9 cellular contexts compared by ENCODE assay signal in the genomic region with DNA sequence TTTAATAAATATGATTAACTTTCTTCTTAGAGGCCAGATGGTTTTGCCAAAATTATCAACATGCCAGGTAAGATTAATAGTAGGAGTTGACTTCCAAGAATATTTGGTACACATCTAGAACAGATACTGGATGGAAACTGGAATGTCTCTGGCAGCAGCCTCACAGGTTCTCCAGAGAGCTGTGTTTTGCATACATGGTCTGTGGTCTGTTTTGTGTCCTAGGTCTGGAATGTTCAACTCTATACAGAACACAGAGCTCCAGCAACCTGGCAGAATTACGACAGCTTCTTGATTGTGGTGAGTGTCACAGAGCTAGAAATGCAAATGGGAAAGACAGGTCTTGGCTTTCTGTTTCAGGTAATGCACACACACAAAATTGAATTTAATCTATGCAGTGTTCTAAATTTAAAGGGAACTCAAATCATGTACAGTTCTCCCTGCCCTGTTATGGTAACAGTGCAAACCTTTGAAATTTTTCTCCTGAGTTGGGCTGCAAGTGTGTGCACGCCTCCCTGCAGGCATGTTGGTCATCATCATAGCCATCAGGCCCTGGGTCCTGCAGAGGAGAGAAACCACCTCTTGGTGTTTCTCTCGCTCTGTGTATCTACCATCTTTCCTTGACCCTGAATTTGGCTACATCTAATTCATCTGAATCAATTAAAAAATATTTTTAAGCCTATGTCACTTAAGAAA. TPM values are rescaled to one million over a fixed set of nuclear protein-coding genes. Genes with fewer than 3 reads are reported as not detected.
DNase-seq lines count a peak whose midpoint lies in the region; ATAC-seq and TF ChIP-seq lines count a peak whose summit lies in the region.
"Had no signal": no experiment of that assay in that cellular context is flagged by ENCODE, and none has a peak within 500 bp of the region (broad histone marks: within the 10 kb centered on the region; RNA-seq: fewer than 3 reads in every experiment).

No MANE protein-coding gene starts in this region.

- no peaks in the 10 kb centered on the region for H3K27me3 Mint-ChIP-seq in T-helper 1 cell treated with Interleukin-12 subunit alpha and Interleukin-12 subunit beta and Interleukin-4 antibody, amounts not matched to agents 30 μg/mL and 1 μg/mL, for 36 hours (ENCODE audit: low read depth)
- no peaks in the 10 kb centered on the region for H3K27me3 Mint-ChIP-seq in activated T-helper 2 cell treated with anti-CD3 and anti-CD28 coated beads, Interferon-gamma antibody, Interleukin-2, Interleukin-4, amounts not matched to agents 10 μg/mL and 5 μg/mL and 100 μg/mL, durations not matched to agents 14 hours and 24 hours and 36 hours (ENCODE audit: low read depth)
- no peaks in the 10 kb centered on the region for H3K27me3 Mint-ChIP-seq in nephron (ENCODE audit: low read depth)

- WGBS in esophagus squamous epithelium, 2 donors, result 55 to 62% methylated on average over 3 of the region's 3 CpGs

- H3K36me3 ChIP-seq in esophagus squamous epithelium, result peaks cover 3 to 62% (median 6%) of the 10 kb centered on the region in 3 donors

- TF ChIP-seq CTCF in nephron (IDR thresholded peaks at IDR 0.05; ENCODE audit: unreplicated experiment in 3 of 3) (no peak), esophagus squamous epithelium (IDR thresholded peaks at IDR 0.05) (no peak)

- peaks cover 66% of the 10 kb centered on the region for H3K4me1 Mint-ChIP-seq in T-helper 1 cell treated with Interleukin-12 subunit alpha and Interleukin-12 subunit beta and Interleukin-4 antibody, amounts not matched to agents 30 μg/mL and 1 μg/mL, for 36 hours (ENCODE audit: low read depth)
- peaks cover 82% of the 10 kb centered on the region for H3K4me1 Mint-ChIP-seq in activated T-helper 2 cell treated with anti-CD3 and anti-CD28 coated beads, Interferon-gamma antibody, Interleukin-2, Interleukin-4, amounts not matched to agents 10 μg/mL and 5 μg/mL and 100 μg/mL, durations not matched to agents 14 hours and 24 hours and 36 hours (ENCODE audit: low read depth)
- peaks cover 41% of the 10 kb centered on the region for H3K4me1 Mint-ChIP-seq in nephron

- DNase-seq in T-helper 1 cell (no peak), amygdala (lab: John Stamatoyannopoulos, UW) (no peak), esophagus squamous epithelium (lab: John Stamatoyannopoulos, UW) (no peak)
- DNase-seq in activated T-helper 2 cell treated with anti-CD3 and anti-CD28 coated beads, Interferon-gamma antibody, Interleukin-2, Interleukin-4, amounts not matched to agents 10 μg/mL and 5 μg/mL and 100 μg/mL, durations not matched to agents 14 hours and 24 hours and 36 hours (ENCODE audit: low spot score), result no peak

- no peaks in the 10 kb centered on the region for H3K9me3 Mint-ChIP-seq in T-helper 1 cell treated with Interleukin-12 subunit alpha and Interleukin-12 subunit beta and Interleukin-4 antibody, amounts not matched to agents 30 μg/mL and 1 μg/mL, for 36 hours
- H3K9me3 Mint-ChIP-seq in activated T-helper 2 cell treated with anti-CD3 and anti-CD28 coated beads, Interferon-gamma antibody, Interleukin-2, Interleukin-4, amounts not matched to agents 10 μg/mL and 5 μg/mL and 100 μg/mL, durations not matched to agents 14 hours and 24 hours and 36 hours, result no peaks in the 10 kb centered on the region
- H3K9me3 Mint-ChIP-seq in nephron, result no peaks in the 10 kb centered on the region

- H3K27ac Mint-ChIP-seq in T-helper 1 cell treated with Interleukin-12 subunit alpha and Interleukin-12 subunit beta and Interleukin-4 antibody, amounts not matched to agents 30 μg/mL and 1 μg/mL, for 36 hours, result peak overlapping the region; percentile 92
- peak overlapping the region; percentile 96 for H3K27ac Mint-ChIP-seq in activated T-helper 2 cell treated with anti-CD3 and anti-CD28 coated beads, Interferon-gamma antibody, Interleukin-2, Interleukin-4, amounts not matched to agents 10 μg/mL and 5 μg/mL and 100 μg/mL, durations not matched to agents 14 hours and 24 hours and 36 hours
- H3K27ac Mint-ChIP-seq in nephron, result peak overlapping the region; percentile 31 to 87 (median 83)

- peaks cover 2 to 67% (median 23%) of the 10 kb centered on the region in 3 donors for H3K4me1 ChIP-seq in esophagus squamous epithelium

- H3K4me3 ChIP-seq in esophagus squamous epithelium, result no peak overlapping the region

- no peak overlapping the region for H3K27ac ChIP-seq in esophagus squamous epithelium
- H3K27ac ChIP-seq: 22Rv1 had no signal

- ATAC-seq in HG02623 (IDR thresholded peaks at IDR 0.05; ENCODE audit: unreplicated experiment), result peak; percentile 63
- ATAC-seq in GM21786 (IDR thresholded peaks at IDR 0.05; ENCODE audit: unreplicated experiment), result no peak

- peaks cover 36% of the 10 kb centered on the region for H3K36me3 Mint-ChIP-seq in T-helper 1 cell treated with Interleukin-12 subunit alpha and Interleukin-12 subunit beta and Interleukin-4 antibody, amounts not matched to agents 30 μg/mL and 1 μg/mL, for 36 hours (ENCODE audit: low read depth)
- peaks cover 47% of the 10 kb centered on the region for H3K36me3 Mint-ChIP-seq in activated T-helper 2 cell treated with anti-CD3 and anti-CD28 coated beads, Interferon-gamma antibody, Interleukin-2, Interleukin-4, amounts not matched to agents 10 μg/mL and 5 μg/mL and 100 μg/mL, durations not matched to agents 14 hours and 24 hours and 36 hours (ENCODE audit: low read depth)
- peaks cover 47% of the 10 kb centered on the region for H3K36me3 Mint-ChIP-seq in nephron (ENCODE audit: low read depth)

- TF ChIP-seq POLR2A in esophagus squamous epithelium (IDR thresholded peaks at IDR 0.05), result no peak

- no peak overlapping the region for H3K4me3 Mint-ChIP-seq in T-helper 1 cell treated with Interleukin-12 subunit alpha and Interleukin-12 subunit beta and Interleukin-4 antibody, amounts not matched to agents 30 μg/mL and 1 μg/mL, for 36 hours
- no peak overlapping the region for H3K4me3 Mint-ChIP-seq in activated T-helper 2 cell treated with anti-CD3 and anti-CD28 coated beads, Interferon-gamma antibody, Interleukin-2, Interleukin-4, amounts not matched to agents 10 μg/mL and 5 μg/mL and 100 μg/mL, durations not matched to agents 14 hours and 24 hours and 36 hours (ENCODE audit: low read depth)
- no peak overlapping the region for H3K4me3 Mint-ChIP-seq in nephron

- no peaks in the 10 kb centered on the region for H3K27me3 ChIP-seq in esophagus squamous epithelium

- intact Hi-C loops in activated T-helper 2 cell treated with anti-CD3 and anti-CD28 coated beads, Interferon-gamma antibody, Interleukin-2, Interleukin-4, amounts not matched to agents 10 μg/mL and 5 μg/mL and 100 μg/mL, durations not matched to agents 14 hours and 24 hours and 36 hours (cut with micrococcal nuclease), result loop anchor here (1.0 to 5.0 kb wide), 4 partner anchors 13 to 1107 kb away; a partner anchor contains a TSS
- intact Hi-C loops in esophagus squamous epithelium (cut with DNase I), result no loop called here

- no peaks in the 10 kb centered on the region for H3K9me3 ChIP-seq in esophagus squamous epithelium

RNA-seq across cellular contexts. Expression of a gene that starts 58.3 kb away (rescaled TPM):
- 58.8 and 60.0 TPM in 2 replicates for total RNA-seq in activated T-helper 2 cell treated with anti-CD3 and anti-CD28 coated beads, Interferon-gamma antibody, Interleukin-2, Interleukin-4, amounts not matched to agents 10 μg/mL and 5 μg/mL and 100 μg/mL, durations not matched to agents 14 hours and 24 hours and 36 hours
- 100 to 1,000 TPM in 1 of 4 donors, 10 to 100 TPM in 3; 15.9 to 114 (median 40.8) TPM for total RNA-seq in esophagus squamous epithelium
